24 cellular contexts compared by ENCODE assay signal in genomic region chr15:64515825-64516224, GRCh38. TPM values are rescaled to one million over a fixed set of nuclear protein-coding genes. Genes with fewer than 3 reads are reported as not detected.
DNase-seq lines count a peak whose midpoint lies in the region; ATAC-seq, FAIRE-seq and TF ChIP-seq lines count a peak whose summit lies in the region.
"Had no signal": no experiment of that assay in that cellular context is flagged by ENCODE, and none has a peak within 500 bp of the region (broad histone marks: within the 10 kb centered on the region; RNA-seq: fewer than 3 reads in every experiment).

No MANE protein-coding gene starts in this region.

- POLR2A ChIA-PET in CD4-positive, alpha-beta T cell (lab: Charles Lee), result no interaction called here

- no peaks in the 10 kb centered on the region for H3K27me3 ChIP-seq in CD4-positive, alpha-beta T cell (ENCODE audit: control insufficient read depth, insufficient read depth, low read length)
- H3K27me3 ChIP-seq in body of pancreas (no peaks in the 10 kb centered on the region), pancreas (no peaks in the 10 kb centered on the region)
- H3K27me3 ChIP-seq: SJCRH30 had no signal

- H3K4me3 Mint-ChIP-seq in CD4-positive, alpha-beta T cell, result peak overlapping the region; percentile 28
- H3K4me3 Mint-ChIP-seq: B cell, CD14-positive monocyte, IgD-negative memory B cell had no signal

- no peak for TF ChIP-seq POLR2A in body of pancreas (IDR thresholded peaks at IDR 0.05)
- no peak for TF ChIP-seq POLR2A in GM18505 (IDR thresholded peaks at IDR 0.05; ENCODE audit: borderline replicate concordance, extremely low read depth, insufficient read depth, insufficient read length)
- TF ChIP-seq POLR2A in lower leg skin (IDR thresholded peaks at IDR 0.05), result no peak

- no peak for DNase-seq in CD4-positive, alpha-beta T cell
- no peak for DNase-seq in body of pancreas
- DNase-seq in pancreas, result no peak
- DNase-seq in lower leg skin (ENCODE audit: low spot score in 2 of 2), result no peak
- DNase-seq: DMS153, DND-41, NCI-H1048, NCI-H1417, NCI-H1694 treated with DMSO at 0.1 percent for 48 hours, NCI-H2081, NCI-H2227 treated with DMSO at 0.1 percent for 48 hours, NCI-H526 treated with DMSO at 0.1 percent for 48 hours, SJCRH30 had no signal

- ATAC-seq in CD4-positive, alpha-beta T cell (ENCODE audit: poor library complexity), result no peak
- ATAC-seq in body of pancreas, result no peak
- peak in 3 of 4 donors; percentile 48 to 69 (median 66) for ATAC-seq in pancreas
- ATAC-seq in GM18907 (IDR thresholded peaks at IDR 0.05; ENCODE audit: unreplicated experiment), result no peak
- no peak for ATAC-seq in GM18505 (IDR thresholded peaks at IDR 0.05; ENCODE audit: unreplicated experiment)
- ATAC-seq: HCT116, SK-N-SH treated with all-trans-retinoic acid at 6 μM for 48 hours had no signal

- H3K36me3 Mint-ChIP-seq in CD4-positive, alpha-beta T cell (ENCODE audit: low read depth), result peaks cover 27% of the 10 kb centered on the region

- TF ChIP-seq CTCF in C4-2B (conservative IDR thresholded peaks at IDR 0.05) (no peak), body of pancreas (IDR thresholded peaks at IDR 0.05) (no peak), pancreas (IDR thresholded peaks at IDR 0.05) (no peak), lower leg skin (IDR thresholded peaks at IDR 0.05) (no peak)
- TF ChIP-seq CTCF in CD4-positive, alpha-beta T cell (IDR thresholded peaks at IDR 0.05), result no peak

- CTCF ChIA-PET in CD4-positive, alpha-beta T cell (lab: Charles Lee), result interaction anchor here (0.8 kb wide), 1 partner anchor 9 kb away, joined by 3 read pairs; no protein-coding TSS in a partner anchor

- intact Hi-C loops in CD4-positive, alpha-beta T cell (cut with DNase I, micrococcal nuclease), result no loop called here
- intact Hi-C loops in body of pancreas (cut with DNase I) (no loop called here), pancreas (cut with DNase I) (no loop called here), lower leg skin (cut with DNase I; ENCODE audit: low total_unique reads) (no loop called here)

- FAIRE-seq in pancreas (lab: Jason Lieb, UNC), result no peak
- FAIRE-seq: H1 had no signal

- peak overlapping the region; percentile 89 for H3K27ac Mint-ChIP-seq in CD4-positive, alpha-beta T cell
- H3K27ac Mint-ChIP-seq: B cell had no signal

- H3K36me3 ChIP-seq in body of pancreas (replicated peaks in 1 of 2; ENCODE audit: insufficient read depth in 1 of 2, low read depth in 2 of 2), result no peaks in the 10 kb centered on the region
- no peaks in the 10 kb centered on the region for H3K36me3 ChIP-seq in pancreas

- no peak overlapping the region for H3K4me3 ChIP-seq in body of pancreas
- no peak overlapping the region for H3K4me3 ChIP-seq in pancreas
- H3K4me3 ChIP-seq in lower leg skin (ENCODE audit: low read depth, poor library complexity, severe bottlenecking), result no peak overlapping the region
- H3K4me3 ChIP-seq: PC-9, SJCRH30 had no signal

- H3K27me3 Mint-ChIP-seq in CD4-positive, alpha-beta T cell, result no peaks in the 10 kb centered on the region
- H3K27me3 Mint-ChIP-seq: B cell, IgD-negative memory B cell had no signal

- peak overlapping the region; percentile 67 for H3K27ac ChIP-seq in C4-2B
- H3K27ac ChIP-seq in CD4-positive, alpha-beta T cell (ENCODE audit: low read depth, low read length), result no peak overlapping the region
- H3K27ac ChIP-seq in body of pancreas, result peak overlapping the region in 3 of 4 donors; percentile 38 to 70 (median 38)
- peak overlapping the region in 2 of 4 donors; percentile 49 to 69 for H3K27ac ChIP-seq in pancreas
- H3K27ac ChIP-seq: KMS-11, SJCRH30 had no signal

- WGBS in body of pancreas, 2 donors, result 69 to 72% methylated on average over 8 to 9 of the region's 9 CpGs
- WGBS in pancreas, 2 donors, result 68 to 69% methylated on average over 9 of the region's 9 CpGs
- WGBS in lower leg skin, 2 donors, result 94% methylated on average over 9 of the region's 9 CpGs

- H3K4me1 Mint-ChIP-seq in CD4-positive, alpha-beta T cell (ENCODE audit: low read depth), result peaks cover 84% of the 10 kb centered on the region

- no peaks in the 10 kb centered on the region for H3K9me3 Mint-ChIP-seq in CD4-positive, alpha-beta T cell
- H3K9me3 Mint-ChIP-seq: CD14-positive monocyte, IgD-negative memory B cell had no signal

- H3K9me3 ChIP-seq in CD4-positive, alpha-beta T cell (ENCODE audit: control insufficient read depth, low read length), result no peaks in the 10 kb centered on the region
- H3K9me3 ChIP-seq in body of pancreas, result no peaks in the 10 kb centered on the region
- H3K9me3 ChIP-seq in pancreas, result no peaks in the 10 kb centered on the region
- H3K9me3 ChIP-seq: SJCRH30 had no signal

- H3K4me1 ChIP-seq in body of pancreas, result peaks cover 27% of the 10 kb centered on the region
- H3K4me1 ChIP-seq in pancreas, result peaks cover 9 to 19% (median 12%) of the 10 kb centered on the region in 3 donors

RNA-seq across cellular contexts. Expression of gene ZNF609, which starts 55.4 kb away (rescaled TPM):
- total RNA-seq in CD4-positive, alpha-beta T cell, result 10 to 100 TPM; 62.4 to 65.3 TPM
- 10 to 100 TPM; 17.9 to 22.7 TPM for total RNA-seq in body of pancreas
- 10 to 100 TPM; 10.9 to 25.2 (median 13.9) TPM for total RNA-seq in pancreas
- polyA plus RNA-seq in pancreas, result 1 to 10 TPM; 4.2 to 6.0 TPM
- total RNA-seq in lower leg skin, result 10 to 100 TPM; 19.4 to 30.5 (median 21.1) TPM

Comparison
In these comparisons a context has a peak if more than half of its experiments do, and no peak if none do; other contexts are left out.
1. ATAC-seq: peak in pancreas (3 of 4); none in CD4-positive, alpha-beta T cell (single experiment), body of pancreas (single experiment), GM18907 (single experiment) and GM18505 (single experiment).